Comparison of ENCODE assay signal across 34 cellular contexts in genomic region chr6:76135481-76135880, GRCh38.
"Had no signal": no experiment of that assay in that cellular context is flagged by ENCODE, and none has a peak within 500 bp of the region (broad histone marks: within the 10 kb centered on the region; RNA-seq: fewer than 3 reads in every experiment).

No MANE protein-coding gene starts in this region.

- DNase-seq: Karpas-422, Kasumi-1, KG1, MG63, MM.1S, MV-4-11, NCI-H1048, NCI-H1092, NCI-H1092 treated with DMSO at 0.1 percent for 48 hours, NCI-H1105, NCI-H1105 treated with DMSO at 0.1 percent for 48 hours, NCI-H1417, NCI-H1417 treated with DMSO at 0.1 percent for 48 hours, NCI-H1436, NCI-H1436 treated with DMSO at 0.1 percent for 48 hours, NCI-H1694, NCI-H1694 treated with DMSO at 0.1 percent for 48 hours, NCI-H187, NCI-H187 treated with DMSO at 0.1 percent for 48 hours, NCI-H1930, NCI-H2029, NCI-H2029 treated with DMSO at 0.1 percent for 48 hours, NCI-H2081, NCI-H2081 treated with DMSO at 0.1 percent for 48 hours, NCI-H2107, NCI-H2171, NCI-H2171 treated with DMSO at 0.1 percent for 48 hours, NCI-H2227 treated with DMSO at 0.1 percent for 48 hours, NCI-H226, NCI-H345, NCI-H446, NCI-H446 treated with DMSO at 0.1 percent for 48 hours, NCI-H510A had no signal

- H3K36me3 ChIP-seq: MG63 had no signal

- H3K27me3 ChIP-seq: MG63 had no signal

- H3K4me3 ChIP-seq: MG63 had no signal

- H3K9me3 ChIP-seq: MG63 had no signal

- H3K27ac ChIP-seq: KMS-11 had no signal
